Comparison of ENCODE assay signal across 8 cellular contexts in genomic region chr5:134113908-134114875, GRCh38. TPM values are rescaled to one million over a fixed set of nuclear protein-coding genes. Genes with fewer than 3 reads are reported as not detected.
A peak's percentile ranks its signal among the peaks of the same experiment; 100 is the strongest.
DNase-seq lines count a peak whose midpoint lies in the region; ATAC-seq and TF ChIP-seq lines count a peak whose summit lies in the region.

TCF7 (plus strand) TSS chr5:134114681; CDS start chr5:134114907, 226 bp downstream.

- TF ChIP-seq EP300 in tibial nerve (IDR thresholded peaks at IDR 0.05) = peak in 1 of 2 donors; percentile 53

- no peaks in the 10 kb centered on the region for H3K36me3 ChIP-seq in SJCRH30
- H3K36me3 ChIP-seq in neuron (ENCODE audit: insufficient read depth, low read length) = no peaks in the 10 kb centered on the region
- H3K36me3 ChIP-seq in tibial nerve = no peaks in the 10 kb centered on the region

- peak; percentile 85 for ATAC-seq in GM21576 (IDR thresholded peaks at IDR 0.05; ENCODE audit: unreplicated experiment)

- H3K9me3 ChIP-seq in SJCRH30 (replicated peaks) = no peaks in the 10 kb centered on the region
- no peaks in the 10 kb centered on the region for H3K9me3 ChIP-seq in neuron (ENCODE audit: low read length)
- no peaks in the 10 kb centered on the region for H3K9me3 ChIP-seq in tibial nerve

- TF ChIP-seq CTCF in tibial nerve (IDR thresholded peaks at IDR 0.05) = no peak

- H3K4me1 ChIP-seq in SJCRH30 = 0 out of 2 replicates have a peak, but pooled peaks cover 7% of the 10 kb centered on the region
- peaks cover 8% of the 10 kb centered on the region for H3K4me1 ChIP-seq in neuron (ENCODE audit: insufficient read depth, low read length)
- peaks cover 0 to 37% (median 12%) of the 10 kb centered on the region in 4 donors for H3K4me1 ChIP-seq in tibial nerve

- DNase-seq in Daoy (ENCODE audit: low read depth) (peak; percentile 89), HuH-7.5 (ENCODE audit: low spot score) (peak; percentile 93), SJCRH30 (peak; percentile 59 to 77), germinal center (ENCODE audit: low spot score) (peak; percentile 94), tibial nerve (ENCODE audit: low spot score in 2 of 2) (peak; percentile 42 to 43)
- DNase-seq in activated naive CD4-positive, alpha-beta T cell treated with Interleukin-2 at 50 U/mL for 16 hours = peak; percentile 72

- peak within 1 kb of the TSS; percentile 94 for H2AFZ ChIP-seq in neuron (ENCODE audit: low read depth, low read length)

- H3K27me3 ChIP-seq in SJCRH30 = 0 out of 2 replicates have a peak, but pooled peaks cover 4% of the 10 kb centered on the region
- peaks cover 27% of the 10 kb centered on the region for H3K27me3 ChIP-seq in neuron (ENCODE audit: insufficient read depth, low read length)
- peaks cover 0 to 5% of the 10 kb centered on the region in 2 donors for H3K27me3 ChIP-seq in tibial nerve

- H3K4me3 ChIP-seq in SJCRH30 (peak within 1 kb of the TSS; percentile 59), neuron (ENCODE audit: low read length) (peak within 1 kb of the TSS; percentile 74), tibial nerve (peak within 1 kb of the TSS; percentile 40 to 64 (median 59))

- 9 to 15% methylated on average over 36 to 37 of the region's 89 CpGs for WGBS in tibial nerve, 2 donors

- TF ChIP-seq POLR2A in tibial nerve (IDR thresholded peaks at IDR 0.05) = peak in 1 of 2 donors; percentile 48

- H3K27ac ChIP-seq in SJCRH30 (no peak within 1 kb of the TSS), tibial nerve (peak within 1 kb of the TSS in 3 of 4 donors; percentile 64 to 79 (median 79))

RNA-seq across cellular contexts. Expression of gene TCF7, which starts in this region (rescaled TPM):
- total RNA-seq in Daoy (2014; rRNA removed; shearing (Covaris generic)) = 4.1 and 4.3 TPM in 2 replicates
- 1.8 and 2.4 TPM in 2 replicates for total RNA-seq in SJCRH30 (2014; rRNA removed; shearing (Covaris generic))
- total RNA-seq in tibial nerve = 10 to 100 TPM in 1 of 4 donors, 1 to 10 TPM in 3; 2.5 to 13.2 (median 6.6) TPM

Comparison
In these comparisons a context has a peak if more than half of its experiments do, and no peak if none do; other contexts are left out.
1. DNase-seq: peak in every context shown above with its lines; median percentile 94 in germinal center; 93 in HuH-7.5; 89 in Daoy; 72 in activated naive CD4-positive, alpha-beta T cell treated with Interleukin-2 at 50 U/mL for 16 hours; 68 in SJCRH30; 42 in tibial nerve.